ENCODE assay signal across 8 cellular contexts in genomic region chr13:46782066-46782465, GRCh38.
"Had no signal": no experiment of that assay in that cellular context is flagged by ENCODE, and none has a peak within 500 bp of the region (broad histone marks: within the 10 kb centered on the region; RNA-seq: fewer than 3 reads in every experiment).

No MANE protein-coding gene starts in this region.

- DNase-seq: H9, HCEC 1CT had no signal

- H3K27ac ChIP-seq: HL-60 had no signal

- H3K27ac Mint-ChIP-seq: GM23338, H9, IgD-negative memory B cell had no signal

- FAIRE-seq: H1, H54, HepG2 had no signal

- H3K9me3 Mint-ChIP-seq: GM23338, H9, IgD-negative memory B cell had no signal

- ATAC-seq: GM23338, HepG2 had no signal

- H3K4me3 ChIP-seq: GM23338 had no signal
